In genomic region chr18:27778441-27778840, GRCh38 we compare ENCODE assay signal across 11 cellular contexts.
DNase-seq lines count a peak whose midpoint lies in the region; ATAC-seq and TF ChIP-seq lines count a peak whose summit lies in the region.
"Had no signal": no experiment of that assay in that cellular context is flagged by ENCODE, and none has a peak within 500 bp of the region (broad histone marks: within the 10 kb centered on the region; RNA-seq: fewer than 3 reads in every experiment).

No MANE protein-coding gene starts in this region.

- ATAC-seq in GM21367 (IDR thresholded peaks at IDR 0.05; ENCODE audit: unreplicated experiment): no peak

- H3K9me3 ChIP-seq in A673 (ENCODE audit: low read depth, low read length, poor library complexity, severe bottlenecking) (no peaks in the 10 kb centered on the region), HUES48 (ENCODE audit: control insufficient read depth, insufficient read depth, low read length) (no peaks in the 10 kb centered on the region), WERI-Rb-1 (ENCODE audit: severe bottlenecking) (no peaks in the 10 kb centered on the region)
- H3K9me3 ChIP-seq: esophagus squamous epithelium had no signal

- no peaks in the 10 kb centered on the region for H3K4me1 ChIP-seq in A673 (ENCODE audit: insufficient read depth, low read length, poor library complexity, severe bottlenecking)
- peaks cover 22% of the 10 kb centered on the region for H3K4me1 ChIP-seq in HUES48 (ENCODE audit: control insufficient read depth, insufficient read depth, low read length)
- H3K4me1 ChIP-seq: esophagus squamous epithelium had no signal

- H3K27ac ChIP-seq in A673 (ENCODE audit: low read depth, low read length, poor library complexity, severe bottlenecking) (no peak overlapping the region), HUES48 (ENCODE audit: low read depth, low read length) (peak overlapping the region; percentile 58), WERI-Rb-1 (no peak overlapping the region)
- H3K27ac ChIP-seq: esophagus squamous epithelium, HL-60 had no signal

- CTCF ChIA-PET in A673 (lab: Charles Lee): no interaction called here

- H3K36me3 ChIP-seq in A673 (ENCODE audit: insufficient read depth, low read length, poor library complexity, severe bottlenecking): no peaks in the 10 kb centered on the region
- H3K36me3 ChIP-seq in HUES48 (ENCODE audit: control insufficient read depth, insufficient read depth, low read length): no peaks in the 10 kb centered on the region
- H3K36me3 ChIP-seq in WERI-Rb-1: no peaks in the 10 kb centered on the region
- H3K36me3 ChIP-seq: esophagus squamous epithelium had no signal

- intact Hi-C loops in A673 (cut with micrococcal nuclease; ENCODE audit: unreplicated experiment): no loop called here

- H3K27me3 ChIP-seq in A673 (replicated peaks; ENCODE audit: insufficient read depth, low read depth, low read length, poor library complexity) (peaks cover 61% of the 10 kb centered on the region), HUES48 (ENCODE audit: control insufficient read depth, insufficient read depth, low read length) (peaks cover 33% of the 10 kb centered on the region), WERI-Rb-1 (ENCODE audit: insufficient read depth, low read depth, severe bottlenecking) (no peaks in the 10 kb centered on the region)
- H3K27me3 ChIP-seq: esophagus squamous epithelium had no signal

- POLR2A ChIA-PET in A673 (lab: Charles Lee; ENCODE audit: low non-redundant PET): no interaction called here

- no peak overlapping the region for H3K9ac ChIP-seq in HUES48 (ENCODE audit: low read depth, low read length)

- DNase-seq in A673 (ENCODE audit: low spot score): no peak
- DNase-seq in WERI-Rb-1: no peak
- DNase-seq in hepatic stellate cell (ENCODE audit: low spot score): peak; percentile 7
- DNase-seq in CD1c-positive myeloid dendritic cell (ENCODE audit: extremely low spot score): no peak
- no peak for DNase-seq in activated CD8-positive, alpha-beta memory T cell treated with anti-CD3 and anti-CD28 coated beads, Interleukin-2, amount 50 U/mL, for 48 hours
- no peak for DNase-seq in effector CD4-positive, alpha-beta T cell
- DNase-seq: Calu3, esophagus squamous epithelium had no signal

- BruUV-seq in A673 (replicated peaks; lab: Mats Ljungman, UMichigan): no TSS peak

- H3K4me3 ChIP-seq in A673 (ENCODE audit: low read depth, low read length, poor library complexity, severe bottlenecking): no peak overlapping the region
- H3K4me3 ChIP-seq in HUES48 (ENCODE audit: low read depth, low read length): no peak overlapping the region
- H3K4me3 ChIP-seq in WERI-Rb-1 (ENCODE audit: low read depth, low read length): no peak overlapping the region
- H3K4me3 ChIP-seq: esophagus squamous epithelium had no signal

- peak; percentile 29; the same call in 1 of the 2 replicates for TF ChIP-seq CTCF in A673 (conservative IDR thresholded peaks at IDR 0.05; ENCODE audit: low read depth, low read length)
- peak; percentile 61 for TF ChIP-seq CTCF in WERI-Rb-1 (IDR thresholded peaks at IDR 0.05; ENCODE audit: low read depth, low read length)
